Comparison of ENCODE assay signal across 8 cellular contexts in genomic region chr5:42908509-42909488, GRCh38.
DNase-seq lines count a peak whose midpoint lies in the region; TF ChIP-seq lines count a peak whose summit lies in the region.

No MANE protein-coding gene starts in this region.

- H3K27me3 Mint-ChIP-seq in activated T-helper 2 cell treated with anti-CD3 and anti-CD28 coated beads, Interferon-gamma antibody, Interleukin-2, Interleukin-4, amounts not matched to agents 10 μg/mL and 5 μg/mL and 100 μg/mL, durations not matched to agents 14 hours and 24 hours and 36 hours (ENCODE audit: low read depth) = peaks cover 31% of the 10 kb centered on the region
- peaks cover 43% of the 10 kb centered on the region for H3K27me3 Mint-ChIP-seq in nephron (ENCODE audit: low read depth)

- peaks cover 16% of the 10 kb centered on the region for H3K4me1 Mint-ChIP-seq in activated T-helper 2 cell treated with anti-CD3 and anti-CD28 coated beads, Interferon-gamma antibody, Interleukin-2, Interleukin-4, amounts not matched to agents 10 μg/mL and 5 μg/mL and 100 μg/mL, durations not matched to agents 14 hours and 24 hours and 36 hours (ENCODE audit: low read depth)
- H3K4me1 Mint-ChIP-seq in nephron = no peaks in the 10 kb centered on the region

- TF ChIP-seq CTCF in nephron (IDR thresholded peaks at IDR 0.05; ENCODE audit: unreplicated experiment in 3 of 3) = peak; percentile 72 to 84 (median 80)

- DNase-seq in EH (ENCODE audit: low read depth) (peak; percentile 90), H4 (ENCODE audit: low spot score) (peak; percentile 90), LHCN-M2 (ENCODE audit: low read depth) (peak; percentile 82), RPMI7951 (ENCODE audit: low read depth) (peak; percentile 81), fibroblast of the conjunctiva (ENCODE audit: low read depth) (peak; percentile 83)
- peak; percentile 86 for DNase-seq in activated T-helper 2 cell treated with anti-CD3 and anti-CD28 coated beads, Interferon-gamma antibody, Interleukin-2, Interleukin-4, amounts not matched to agents 10 μg/mL and 5 μg/mL and 100 μg/mL, durations not matched to agents 14 hours and 24 hours and 36 hours (ENCODE audit: low spot score)
- DNase-seq in stimulated activated naive CD4-positive, alpha-beta T cell treated with Interleukin-2 at 50 U/mL for 16 hours (lab: John Stamatoyannopoulos, UW) = peak; percentile 83

- intact Hi-C loops in activated T-helper 2 cell treated with anti-CD3 and anti-CD28 coated beads, Interferon-gamma antibody, Interleukin-2, Interleukin-4, amounts not matched to agents 10 μg/mL and 5 μg/mL and 100 μg/mL, durations not matched to agents 14 hours and 24 hours and 36 hours (cut with micrococcal nuclease) = loop anchor here (1.0 to 5.0 kb wide), 5 partner anchors 41 to 479 kb away; partner anchors contain the start of gene ANXA2R

- peak overlapping the region; percentile 77 for H3K4me3 Mint-ChIP-seq in activated T-helper 2 cell treated with anti-CD3 and anti-CD28 coated beads, Interferon-gamma antibody, Interleukin-2, Interleukin-4, amounts not matched to agents 10 μg/mL and 5 μg/mL and 100 μg/mL, durations not matched to agents 14 hours and 24 hours and 36 hours (ENCODE audit: low read depth)
- H3K4me3 Mint-ChIP-seq in nephron = peak overlapping the region; percentile 80 to 87 (median 85)

- peak overlapping the region; percentile 14 for H3K27ac Mint-ChIP-seq in activated T-helper 2 cell treated with anti-CD3 and anti-CD28 coated beads, Interferon-gamma antibody, Interleukin-2, Interleukin-4, amounts not matched to agents 10 μg/mL and 5 μg/mL and 100 μg/mL, durations not matched to agents 14 hours and 24 hours and 36 hours
- no peak overlapping the region for H3K27ac Mint-ChIP-seq in nephron

- H3K36me3 Mint-ChIP-seq in activated T-helper 2 cell treated with anti-CD3 and anti-CD28 coated beads, Interferon-gamma antibody, Interleukin-2, Interleukin-4, amounts not matched to agents 10 μg/mL and 5 μg/mL and 100 μg/mL, durations not matched to agents 14 hours and 24 hours and 36 hours (ENCODE audit: low read depth) = no peaks in the 10 kb centered on the region
- H3K36me3 Mint-ChIP-seq in nephron (ENCODE audit: low read depth) = no peaks in the 10 kb centered on the region

- H3K9me3 Mint-ChIP-seq in activated T-helper 2 cell treated with anti-CD3 and anti-CD28 coated beads, Interferon-gamma antibody, Interleukin-2, Interleukin-4, amounts not matched to agents 10 μg/mL and 5 μg/mL and 100 μg/mL, durations not matched to agents 14 hours and 24 hours and 36 hours = no peaks in the 10 kb centered on the region
- H3K9me3 Mint-ChIP-seq in nephron = no peaks in the 10 kb centered on the region

Comparison
In these comparisons a context has a peak if more than half of its experiments do, and no peak if none do; other contexts are left out.
1. Peak in every context shown above with its lines: DNase-seq.